In the genomic region with DNA sequence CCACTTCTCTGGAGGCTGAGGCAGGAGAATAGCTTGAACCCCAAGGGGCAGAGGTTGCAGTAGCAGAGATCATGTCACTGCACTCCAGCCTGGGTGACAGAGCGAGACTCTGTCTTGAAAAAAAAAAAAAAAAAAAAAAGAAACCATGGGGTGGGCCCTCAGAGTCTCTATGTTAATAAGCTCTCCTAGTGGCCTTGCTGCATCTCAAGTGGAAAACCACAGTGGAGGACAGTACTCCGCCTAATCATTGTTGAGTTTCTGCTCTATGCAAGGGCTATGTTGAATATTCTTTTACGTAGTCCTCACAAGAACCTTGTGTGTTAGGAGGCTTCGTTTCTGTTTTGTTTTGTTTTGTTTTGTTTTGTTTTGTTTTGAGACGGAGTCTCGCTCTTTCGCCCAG, we compare ENCODE assay signal across 12 cellular contexts. TPM values are rescaled to one million over a fixed set of nuclear protein-coding genes. Genes with fewer than 3 reads are reported as not detected.
DNase-seq lines count a peak whose midpoint lies in the region; ATAC-seq and TF ChIP-seq lines count a peak whose summit lies in the region.
"Had no signal": no experiment of that assay in that cellular context is flagged by ENCODE, and none has a peak within 500 bp of the region (broad histone marks: within the 10 kb centered on the region; RNA-seq: fewer than 3 reads in every experiment).

No MANE protein-coding gene starts in this region.

- H3K4me1 Mint-ChIP-seq in GM23338 (peaks cover 19% of the 10 kb centered on the region), endodermal cell (peaks cover 2% of the 10 kb centered on the region)
- H3K4me1 Mint-ChIP-seq: IgD-negative memory B cell had no signal

- intact Hi-C loops in tibial artery (cut with DNase I; ENCODE audit: low total_unique reads) = no loop called here

- peak overlapping the region in 1 of 2 experiments; percentile 24; a peak in 1 of 4 replicates for H3K27ac ChIP-seq in SK-N-SH (ENCODE audit: low read depth in 2 of 2, low read length in 1 of 2)
- H3K27ac ChIP-seq in GM23338 (ENCODE audit: low read depth) = peak overlapping the region; percentile 67
- H3K27ac ChIP-seq in HUES6 (ENCODE audit: low read depth, low read length) = 0 out of 2 replicates have a peak overlapping the region, but pooled peaks have one; percentile 4
- H3K27ac ChIP-seq in endodermal cell (ENCODE audit: low read depth, low read length) = no peak overlapping the region
- no peak overlapping the region for H3K27ac ChIP-seq in tibial artery
- H3K27ac ChIP-seq: C4-2B, PC-9, SJCRH30 had no signal

- H3F3A ChIP-seq in SK-N-SH (replicated peaks; ENCODE audit: insufficient read depth) = no peaks in the 10 kb centered on the region
- 0 out of 2 replicates have a peak, but pooled peaks cover 11% of the 10 kb centered on the region for H3F3A ChIP-seq in GM23338 (replicated peaks; ENCODE audit: low read depth)

- POLR2A ChIA-PET in SK-N-SH (lab: Yijun Ruan, JAX) = no interaction called here

- DNase-seq in SK-N-SH (no peak), GM23338 (ENCODE audit: low spot score) (no peak), endodermal cell (no peak), tibial artery (no peak), superior temporal gyrus (ENCODE audit: extremely low spot score) (no peak), iPS-NIHi11 (ENCODE audit: low spot score) (no peak)

- H3K36me3 Mint-ChIP-seq in GM23338 (ENCODE audit: low read depth) (peaks cover 52% of the 10 kb centered on the region), endodermal cell (ENCODE audit: low read depth) (peaks cover 43% of the 10 kb centered on the region)

- H3K27me3 ChIP-seq in SK-N-SH (ENCODE audit: insufficient read depth) = no peaks in the 10 kb centered on the region
- no peaks in the 10 kb centered on the region for H3K27me3 ChIP-seq in GM23338 (ENCODE audit: insufficient read depth)
- no peaks in the 10 kb centered on the region for H3K27me3 ChIP-seq in HUES6 (ENCODE audit: control insufficient read depth, insufficient read depth, low read length)
- no peaks in the 10 kb centered on the region for H3K27me3 ChIP-seq in endodermal cell (ENCODE audit: control insufficient read depth, insufficient read depth, low read length, poor library complexity, severe bottlenecking)
- H3K27me3 ChIP-seq in tibial artery = no peaks in the 10 kb centered on the region
- H3K27me3 ChIP-seq: SJCRH30 had no signal

- no peak for TF ChIP-seq RAD21 in SK-N-SH (IDR thresholded peaks at IDR 0.05; ENCODE audit: low read length)

- WGBS in SK-N-SH (ENCODE audit: low lambda C conversion rate) = 100% methylated on average over 7 of the region's 7 CpGs
- 98 to 100% methylated on average over 1 to 7 of the region's 7 CpGs for WGBS in endodermal cell (ENCODE audit: insufficient coverage in 1 of 2, insufficient read length in 1 of 2), 2 experiments

- H3K4me2 ChIP-seq in SK-N-SH (no peak overlapping the region), GM23338 (no peak overlapping the region)
- H3K4me2 ChIP-seq: PC-9 had no signal

- H3K4me3 ChIP-seq in SK-N-SH (ENCODE audit: low read depth in 2 of 2, low read length in 1 of 2) (no peak overlapping the region), GM23338 (no peak overlapping the region), HUES6 (ENCODE audit: low read depth, low read length) (no peak overlapping the region), endodermal cell (ENCODE audit: low read length) (no peak overlapping the region), tibial artery (no peak overlapping the region)
- H3K4me3 ChIP-seq: PC-9, SJCRH30 had no signal

- TF ChIP-seq CTCF in SK-N-SH (IDR thresholded peaks at IDR 0.05) (no peak), GM23338 (conservative IDR thresholded peaks at IDR 0.05; ENCODE audit: low read depth in 2 of 2) (no peak), endodermal cell (conservative IDR thresholded peaks at IDR 0.05) (no peak), tibial artery (IDR thresholded peaks at IDR 0.05) (no peak)

- H3K27me3 Mint-ChIP-seq in GM23338 (ENCODE audit: insufficient read depth, low read depth, poor library complexity) (peaks cover 5% of the 10 kb centered on the region), endodermal cell (ENCODE audit: insufficient read depth) (no peaks in the 10 kb centered on the region)
- H3K27me3 Mint-ChIP-seq: IgD-negative memory B cell had no signal

- H2AFZ ChIP-seq in SK-N-SH (ENCODE audit: low read depth) (no peak overlapping the region), GM23338 (no peak overlapping the region)
- H2AFZ ChIP-seq: PC-9 had no signal

- H3K4me3 Mint-ChIP-seq in GM23338 = no peak overlapping the region
- H3K4me3 Mint-ChIP-seq in endodermal cell = no peak overlapping the region

- no peaks in the 10 kb centered on the region for H3K9me3 Mint-ChIP-seq in GM23338
- no peaks in the 10 kb centered on the region for H3K9me3 Mint-ChIP-seq in endodermal cell
- H3K9me3 Mint-ChIP-seq: IgD-negative memory B cell had no signal

- H3K9me3 ChIP-seq in SK-N-SH (no peaks in the 10 kb centered on the region), HUES6 (ENCODE audit: control insufficient read depth, insufficient read depth, low read depth, low read length) (no peaks in the 10 kb centered on the region), endodermal cell (ENCODE audit: control insufficient read depth, low read length) (no peaks in the 10 kb centered on the region), tibial artery (no peaks in the 10 kb centered on the region)
- H3K9me3 ChIP-seq: SJCRH30 had no signal

- peaks cover 22 to 26% of the 10 kb centered on the region in 2 experiments for H3K36me3 ChIP-seq in SK-N-SH (replicated peaks in 1 of 2; ENCODE audit: control insufficient read depth in 1 of 2, insufficient read depth in 2 of 2, low read length in 1 of 2)
- peaks cover 27% of the 10 kb centered on the region for H3K36me3 ChIP-seq in GM23338 (ENCODE audit: insufficient read depth)
- H3K36me3 ChIP-seq in HUES6 (ENCODE audit: control insufficient read depth, insufficient read depth, low read length) = peaks cover 59% of the 10 kb centered on the region
- H3K36me3 ChIP-seq in endodermal cell (ENCODE audit: control insufficient read depth, insufficient read depth, low read length) = peaks cover 23% of the 10 kb centered on the region
- peaks cover 53 to 78% (median 65%) of the 10 kb centered on the region in 3 donors for H3K36me3 ChIP-seq in tibial artery

- H3K79me2 ChIP-seq in SK-N-SH (ENCODE audit: insufficient read depth) (no peaks in the 10 kb centered on the region), GM23338 (replicated peaks; ENCODE audit: insufficient read depth) (0 out of 2 replicates have a peak, but pooled peaks cover 4% of the 10 kb centered on the region)

- H3K9me2 ChIP-seq in SK-N-SH (no peaks in the 10 kb centered on the region), GM23338 (ENCODE audit: insufficient read depth) (no peaks in the 10 kb centered on the region)

- ATAC-seq in SK-N-SH treated with all-trans-retinoic acid at 6 μM for 48 hours (peak; percentile 9; the same call in 1 of the 3 replicates), GM23338 (no peak; the same call in 2 of the 3 replicates)

- H3K9ac ChIP-seq in SK-N-SH = no peak overlapping the region
- H3K9ac ChIP-seq in HUES6 (ENCODE audit: low read length) = no peak overlapping the region
- H3K9ac ChIP-seq in endodermal cell (ENCODE audit: extremely low read depth, low read length, poor library complexity, severe bottlenecking) = no peak overlapping the region

- H3K4me1 ChIP-seq in SK-N-SH (ENCODE audit: control insufficient read depth in 1 of 2, insufficient read depth in 2 of 2, low read depth in 1 of 2, low read length in 1 of 2) (peaks cover 0 to 2% of the 10 kb centered on the region in 2 experiments; a peak in 1 of 4 replicates), GM23338 (ENCODE audit: insufficient read depth) (peaks cover 16% of the 10 kb centered on the region), HUES6 (ENCODE audit: control insufficient read depth, insufficient read depth, low read length) (no peaks in the 10 kb centered on the region; the same call in 1 of the 2 replicates), endodermal cell (ENCODE audit: control insufficient read depth, insufficient read depth, low read length) (no peaks in the 10 kb centered on the region), tibial artery (no peaks in the 10 kb centered on the region)
- H3K4me1 ChIP-seq: SJCRH30 had no signal

- no peak overlapping the region for H3K27ac Mint-ChIP-seq in GM23338
- H3K27ac Mint-ChIP-seq in endodermal cell = peak overlapping the region; percentile 82
- H3K27ac Mint-ChIP-seq: IgD-negative memory B cell had no signal

- CTCF ChIA-PET in SK-N-SH (lab: Yijun Ruan, JAX) = interaction anchor here (0.7 to 2.4 kb wide), 14 partner anchors 9 to 563 kb away, joined by 3 to 17 read pairs (median 4); partner anchors contain the start of gene FXN

- no peak for TF ChIP-seq EP300 in SK-N-SH (IDR thresholded peaks at IDR 0.05; ENCODE audit: borderline replicate concordance in 1 of 2, low read depth in 1 of 2, low read length in 1 of 2)

- no peaks in the 10 kb centered on the region for H4K20me1 ChIP-seq in SK-N-SH (ENCODE audit: insufficient read depth)
- no peaks in the 10 kb centered on the region for H4K20me1 ChIP-seq in GM23338 (replicated peaks; ENCODE audit: insufficient read depth)

TF ChIP-seq in SK-N-SH treated with all-trans-retinoic acid at 6 μM for 48 hours, 23 proteins besides CTCF, POLR2A, EP300 and RAD21:
- no peak for TF ChIP-seq SNAI2 (CRISPR knock-in tag; IDR thresholded peaks at IDR 0.05)
- no peak for TF ChIP-seq PPARA (CRISPR knock-in tag; IDR thresholded peaks at IDR 0.05; ENCODE audit: borderline replicate concordance)
- TF ChIP-seq ZC3H10 (CRISPR knock-in tag; IDR thresholded peaks at IDR 0.05) = no peak
- TF ChIP-seq ESRRG (CRISPR knock-in tag; IDR thresholded peaks at IDR 0.05) = no peak
- no peak for TF ChIP-seq ZNF8 (CRISPR knock-in tag; IDR thresholded peaks at IDR 0.05)

RNA-seq across cellular contexts. Expression of gene TJP2, which starts 48.9 kb away (rescaled TPM):
- polyA plus RNA-seq in SK-N-SH (2012; rRNA removed) (17.7 and 18.4 TPM in 2 replicates), GM23338 (2016; fragmentation: Nextera tagmentation; extraction: Ambion mirVana) (34.9 and 37.6 TPM in 2 replicates)
- 18.9 and 19.8 TPM in 2 replicates for polyA plus RNA-seq in SK-N-SH (2012; cell fraction: cytosol; rRNA removed)
- 30.5 and 38.4 TPM in 2 replicates for polyA plus RNA-seq in SK-N-SH (2012; cell fraction: nucleus; rRNA removed)
- total RNA-seq in GM23338 (2014; rRNA removed; shearing (Covaris generic)) = 176 and 234 TPM in 2 replicates
- 10 to 100 TPM; 45.1 to 53.0 TPM for total RNA-seq in endodermal cell
- polyA plus RNA-seq in endodermal cell (2013, experiment 1 of 2) = 25.6 TPM
- polyA plus RNA-seq in endodermal cell (2013, experiment 2 of 2) = 21.9 TPM

Comparison
In these comparisons a context has a peak if more than half of its experiments do, and no peak if none do; other contexts are left out.
1. H3K27ac ChIP-seq: peak in GM23338 (single experiment) and HUES6 (single experiment); none in endodermal cell (single experiment) and tibial artery (0 of 2).